Comparison of ENCODE assay signal across 8 cellular contexts in genomic region chr18:12947355-12948054, GRCh38. TPM values are rescaled to one million over a fixed set of nuclear protein-coding genes. Genes with fewer than 3 reads are reported as not detected.
DNase-seq lines count a peak whose midpoint lies in the region; ATAC-seq lines count a peak whose summit lies in the region.

A gene with protein sequence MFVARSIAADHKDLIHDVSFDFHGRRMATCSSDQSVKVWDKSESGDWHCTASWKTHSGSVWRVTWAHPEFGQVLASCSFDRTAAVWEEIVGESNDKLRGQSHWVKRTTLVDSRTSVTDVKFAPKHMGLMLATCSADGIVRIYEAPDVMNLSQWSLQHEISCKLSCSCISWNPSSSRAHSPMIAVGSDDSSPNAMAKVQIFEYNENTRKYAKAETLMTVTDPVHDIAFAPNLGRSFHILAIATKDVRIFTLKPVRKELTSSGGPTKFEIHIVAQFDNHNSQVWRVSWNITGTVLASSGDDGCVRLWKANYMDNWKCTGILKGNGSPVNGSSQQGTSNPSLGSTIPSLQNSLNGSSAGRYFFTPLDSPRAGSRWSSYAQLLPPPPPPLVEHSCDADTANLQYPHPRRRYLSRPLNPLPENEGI (plus strand): TSS chr18:12948011. CDS start chr18:12948122, 111 bp downstream.

- peak within 1 kb of the TSS; percentile 76 for H3K4me2 ChIP-seq in mesenchymal stem cell (ENCODE audit: low read length, poor library complexity, severe bottlenecking)

- peak within 1 kb of the TSS; percentile 89 to 94 for H3K4ac ChIP-seq in mesenchymal stem cell (ENCODE audit: low read depth in 1 of 2, low read length in 2 of 2)

- no peaks in the 10 kb centered on the region for H3K27me3 ChIP-seq in mesenchymal stem cell (ENCODE audit: control insufficient read depth in 1 of 2, insufficient read depth in 1 of 2, low read length in 2 of 2)

- peak within 1 kb of the TSS; percentile 96 for H2AFZ ChIP-seq in mesenchymal stem cell (ENCODE audit: low read depth, low read length)

- peak within 1 kb of the TSS; percentile 91 for H4K91ac ChIP-seq in mesenchymal stem cell (ENCODE audit: low read length)

- H3K79me1 ChIP-seq in mesenchymal stem cell (replicated peaks; ENCODE audit: low read length, poor library complexity, severe bottlenecking): peaks cover 3% of the 10 kb centered on the region

- H3K27me3 Mint-ChIP-seq in effector memory CD8-positive, alpha-beta T cell: no peaks in the 10 kb centered on the region

- no peaks in the 10 kb centered on the region for H3K9me3 Mint-ChIP-seq in effector memory CD8-positive, alpha-beta T cell

- H3K27ac ChIP-seq in mesenchymal stem cell (ENCODE audit: low read length, poor library complexity, severe bottlenecking): peak within 1 kb of the TSS; percentile 97

- H3K18ac ChIP-seq in mesenchymal stem cell (ENCODE audit: low read depth in 1 of 2, low read length in 2 of 2): peak within 1 kb of the TSS; percentile 96 to 98

- peak within 1 kb of the TSS; percentile 91 to 96 for H3K27ac Mint-ChIP-seq in effector memory CD8-positive, alpha-beta T cell

- H2BK120ac ChIP-seq in mesenchymal stem cell (ENCODE audit: low read depth, low read length): peak within 1 kb of the TSS; percentile 58

- peaks cover 17 to 18% of the 10 kb centered on the region in 2 donors for H3K4me1 Mint-ChIP-seq in effector memory CD8-positive, alpha-beta T cell (ENCODE audit: low read depth in 2 of 2)

- peaks cover 3% of the 10 kb centered on the region in 2 experiments for H3K36me3 ChIP-seq in mesenchymal stem cell (ENCODE audit: control insufficient read depth in 1 of 2, insufficient read depth in 2 of 2, low read depth in 1 of 2, low read length in 2 of 2)

- H2AK5ac ChIP-seq in mesenchymal stem cell (ENCODE audit: low read length, severe bottlenecking): no peak within 1 kb of the TSS

- H2BK5ac ChIP-seq in mesenchymal stem cell (ENCODE audit: low read depth, low read length, poor library complexity, severe bottlenecking): peak within 1 kb of the TSS; percentile 81

- H2BK15ac ChIP-seq in mesenchymal stem cell (ENCODE audit: low read depth, poor library complexity, severe bottlenecking): peak within 1 kb of the TSS; percentile 96

- 1% methylated on average over 37 of the region's 56 CpGs for WGBS in mesenchymal stem cell

- peaks cover 13% of the 10 kb centered on the region for H3K4me1 ChIP-seq in mesenchymal stem cell (ENCODE audit: control insufficient read depth, insufficient read depth, low read depth, low read length)

- H4K8ac ChIP-seq in mesenchymal stem cell (ENCODE audit: low read length): peak within 1 kb of the TSS; percentile 97

- peak within 1 kb of the TSS in 1 of 2 experiments; percentile 94 for H3K23ac ChIP-seq in mesenchymal stem cell (ENCODE audit: low read length in 2 of 2)

- peak within 1 kb of the TSS; percentile 96 for H3K9ac ChIP-seq in mesenchymal stem cell (ENCODE audit: low read length)

- ATAC-seq in GM21381 (IDR thresholded peaks at IDR 0.05; ENCODE audit: unreplicated experiment): peak; percentile 75
- ATAC-seq in effector memory CD8-positive, alpha-beta T cell (replicated peaks): peak; percentile 80

- peak within 1 kb of the TSS; percentile 89 for H3K4me3 Mint-ChIP-seq in effector memory CD8-positive, alpha-beta T cell

- H3K36me3 Mint-ChIP-seq in effector memory CD8-positive, alpha-beta T cell (ENCODE audit: insufficient read depth): peaks cover 26% of the 10 kb centered on the region

- peak within 1 kb of the TSS; percentile 90 to 91 for H3K4me3 ChIP-seq in mesenchymal stem cell (ENCODE audit: insufficient read depth in 1 of 2, low read depth in 1 of 2, low read length in 2 of 2)

- H2BK12ac ChIP-seq in mesenchymal stem cell (ENCODE audit: low read length in 2 of 2): peak within 1 kb of the TSS; percentile 63 to 95

- H3K14ac ChIP-seq in mesenchymal stem cell (ENCODE audit: low read length in 2 of 2): peak within 1 kb of the TSS in 1 of 2 experiments; percentile 99

- H3K9me3 ChIP-seq in mesenchymal stem cell (ENCODE audit: control insufficient read depth, low read length): no peaks in the 10 kb centered on the region

- DNase-seq in COLO668 (lab: John Stamatoyannopoulos, UW; ENCODE audit: unreplicated experiment) (peak; percentile 99), HUDEP-2 (lab: John Stamatoyannopoulos, UW; ENCODE audit: unreplicated experiment in 76 of 76) (peak in 75 of 76 experiments; percentile 16 to 100 (median 92)), NOMO-1 treated with dmso at 0.1 percent for 144 hours (lab: John Stamatoyannopoulos, UW; ENCODE audit: unreplicated experiment) (peak; percentile 93), mesenchymal stem cell (peak; percentile 97)
- DNase-seq in activated CD8-positive, alpha-beta memory T cell treated with anti-CD3 and anti-CD28 coated beads for 48 hours (ENCODE audit: low read depth in 2 of 3, low spot score in 2 of 3): peak; percentile 96 to 99 (median 99)
- peak; percentile 96 to 98 (median 96) for DNase-seq in effector memory CD8-positive, alpha-beta T cell
- DNase-seq in stimulated activated CD8-positive, alpha-beta memory T cell treated with anti-CD3 and anti-CD28 coated beads, Interleukin-12 subunit alpha, Interleukin-12 subunit beta, amount 100 ng/mL, for 24 hours (ENCODE audit: extremely low read depth): peak; percentile 100

RNA-seq across cellular contexts. Expression of the gene that starts here (rescaled TPM):
- polyA plus RNA-seq in mesenchymal stem cell (2013, experiment 1 of 2): 13.3 TPM
- 13.1 TPM for polyA plus RNA-seq in mesenchymal stem cell (2013, experiment 2 of 2)

Comparison
In these comparisons a context has a peak if more than half of its experiments do, and no peak if none do; other contexts are left out.
1. Peak in every context shown above with its lines: DNase-seq, ATAC-seq, H3K4me3 ChIP-seq and H3K27ac ChIP-seq.